In the genomic region with DNA sequence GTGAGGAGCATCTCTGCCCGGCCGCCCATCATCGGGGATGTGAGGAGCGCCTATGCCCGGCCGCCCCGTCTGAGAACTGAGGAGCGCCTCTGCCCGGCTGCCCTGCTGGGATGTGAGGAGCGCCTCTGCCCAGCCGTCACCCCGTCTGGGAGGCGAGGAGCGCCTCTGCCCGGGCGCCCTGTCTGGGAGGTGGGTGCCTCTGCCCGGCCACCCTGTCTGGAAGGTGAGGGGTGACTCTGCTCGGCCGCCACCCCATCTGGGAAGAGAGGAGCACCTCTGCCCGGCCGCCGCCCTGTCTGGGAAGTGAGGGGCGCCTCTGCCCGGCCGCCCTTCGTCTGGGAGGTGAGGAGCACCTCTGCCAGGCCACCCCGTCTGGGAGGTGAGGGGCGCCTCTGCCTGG, we compare ENCODE assay signal across 34 cellular contexts. TPM values are rescaled to one million over a fixed set of nuclear protein-coding genes. Genes with fewer than 3 reads are reported as not detected.
"Had no signal": no experiment of that assay in that cellular context is flagged by ENCODE, and none has a peak within 500 bp of the region (broad histone marks: within the 10 kb centered on the region; RNA-seq: fewer than 3 reads in every experiment).

No MANE protein-coding gene starts in this region.

- DNase-seq: Karpas-422, Kasumi-1, KG1, MG63, MM.1S, MV-4-11, NCI-H1048, NCI-H1092, NCI-H1092 treated with DMSO at 0.1 percent for 48 hours, NCI-H1105, NCI-H1105 treated with DMSO at 0.1 percent for 48 hours, NCI-H1417, NCI-H1417 treated with DMSO at 0.1 percent for 48 hours, NCI-H1436, NCI-H1436 treated with DMSO at 0.1 percent for 48 hours, NCI-H146, NCI-H1694, NCI-H1694 treated with DMSO at 0.1 percent for 48 hours, NCI-H187, NCI-H187 treated with DMSO at 0.1 percent for 48 hours, NCI-H1930, NCI-H2029, NCI-H2029 treated with DMSO at 0.1 percent for 48 hours, NCI-H2081, NCI-H2081 treated with DMSO at 0.1 percent for 48 hours, NCI-H2107, NCI-H2171, NCI-H2171 treated with DMSO at 0.1 percent for 48 hours, NCI-H2227 treated with DMSO at 0.1 percent for 48 hours, NCI-H226, NCI-H345, NCI-H446, NCI-H446 treated with DMSO at 0.1 percent for 48 hours had no signal

RNA-seq across cellular contexts. Expression of a gene that starts 23.7 kb away (rescaled TPM):
- total RNA-seq: MCF 10A had no signal
